ENCODE assay signal across 9 cellular contexts in genomic region chr1:198713081-198713480, GRCh38.
DNase-seq lines count a peak whose midpoint lies in the region; ATAC-seq and TF ChIP-seq lines count a peak whose summit lies in the region.
"Had no signal": no experiment of that assay in that cellular context is flagged by ENCODE, and none has a peak within 500 bp of the region (broad histone marks: within the 10 kb centered on the region; RNA-seq: fewer than 3 reads in every experiment).

No MANE protein-coding gene starts in this region.

- no peaks in the 10 kb centered on the region for H3K27me3 Mint-ChIP-seq in T-helper 17 cell

- intact Hi-C loops in lower leg skin (cut with DNase I; ENCODE audit: low total_unique reads): no loop called here

- CTCF ChIA-PET in AG04450 (lab: Charles Lee): no interaction called here

- ATAC-seq in T-helper 17 cell (no peak), GM19452 (IDR thresholded peaks at IDR 0.05; ENCODE audit: unreplicated experiment) (no peak)

- no peak overlapping the region for H3K27ac ChIP-seq in AG04450 (ENCODE audit: low read depth, low read length)

- no peak for TF ChIP-seq CTCF in AG04450 (IDR thresholded peaks at IDR 0.05; ENCODE audit: low read depth, low read length)
- TF ChIP-seq CTCF in fibroblast of pulmonary artery (IDR thresholded peaks at IDR 0.05; ENCODE audit: low read length, missing control alignments): no peak
- no peak for TF ChIP-seq CTCF in GM20000 (IDR thresholded peaks at IDR 0.05; ENCODE audit: extremely low read depth, missing control alignments)
- no peak for TF ChIP-seq CTCF in lower leg skin (IDR thresholded peaks at IDR 0.05)

- H3K4me3 ChIP-seq in AG04450 (ENCODE audit: low read depth, low read length) (no peak overlapping the region), fibroblast of pulmonary artery (replicated peaks; ENCODE audit: low read depth, low read length) (no peak overlapping the region), lower leg skin (ENCODE audit: low read depth, poor library complexity, severe bottlenecking) (no peak overlapping the region)

- H3K9me3 ChIP-seq in AG04450 (ENCODE audit: control insufficient read depth, insufficient read depth, low read length) (no peaks in the 10 kb centered on the region), T-helper 17 cell (ENCODE audit: control insufficient read depth, low read length, poor library complexity, severe bottlenecking) (peaks cover 2% of the 10 kb centered on the region)

- no peak overlapping the region for H3K4me3 Mint-ChIP-seq in T-helper 17 cell

- DNase-seq in AG04450 (ENCODE audit: low read depth, low spot score) (peak; percentile 13), EL (peak; percentile 62), T-helper 17 cell (no peak), fibroblast of pulmonary artery (ENCODE audit: low read depth) (peak; percentile 26), GM20000 (ENCODE audit: low spot score) (no peak), NCI-H345 (lab: John Stamatoyannopoulos, UW) (no peak), lower leg skin (ENCODE audit: low spot score in 2 of 2) (no peak)
- DNase-seq: NCI-H524 treated with DMSO at 0.1 percent for 48 hours had no signal

- H3K36me3 Mint-ChIP-seq in T-helper 17 cell (ENCODE audit: low read depth): peaks cover 21% of the 10 kb centered on the region

- H3K27me3 ChIP-seq in AG04450 (ENCODE audit: control insufficient read depth, insufficient read depth, low read length): no peaks in the 10 kb centered on the region

- POLR2A ChIA-PET in AG04450 (lab: Yijun Ruan, JAX): interaction anchor here (0.7 kb wide), 1 partner anchor 838 kb away, joined by 3 read pairs; no protein-coding TSS in a partner anchor

- peaks cover 21% of the 10 kb centered on the region for H3K4me1 Mint-ChIP-seq in T-helper 17 cell

- H3K27ac Mint-ChIP-seq in T-helper 17 cell: peak overlapping the region; percentile 60

- TF ChIP-seq POLR2A in lower leg skin (IDR thresholded peaks at IDR 0.05): no peak

Comparison
In these comparisons a context has a peak if more than half of its experiments do, and no peak if none do; other contexts are left out.
1. DNase-seq: peak in AG04450 (single experiment), EL (single experiment) and fibroblast of pulmonary artery (single experiment); none in T-helper 17 cell (0 of 3), GM20000 (single experiment), NCI-H345 (single experiment) and lower leg skin (0 of 2).